ENCODE assay signal across 17 cellular contexts in genomic region chr1:32715901-32716311, GRCh38. TPM values are rescaled to one million over a fixed set of nuclear protein-coding genes. Genes with fewer than 3 reads are reported as not detected.
DNase-seq lines count a peak whose midpoint lies in the region; ATAC-seq and TF ChIP-seq lines count a peak whose summit lies in the region.
"Had no signal": no experiment of that assay in that cellular context is flagged by ENCODE, and none has a peak within 500 bp of the region (broad histone marks: within the 10 kb centered on the region; RNA-seq: fewer than 3 reads in every experiment).

No MANE protein-coding gene starts in this region.

- no peak for ATAC-seq in stimulated activated naive B cell treated with anti-CD40 and anti-IgM and Interleukin-4, amounts not matched to agents 10 μg/mL and 1 μg/mL and 100 μg/mL, for 72 hours (replicated peaks)
- ATAC-seq in HG03280 (IDR thresholded peaks at IDR 0.05; ENCODE audit: unreplicated experiment): no peak

- peaks cover 30 to 50% of the 10 kb centered on the region in 2 donors for H3K27me3 Mint-ChIP-seq in stimulated activated naive B cell treated with anti-CD40 and anti-IgM and Interleukin-4, amounts not matched to agents 10 μg/mL and 1 μg/mL and 100 μg/mL, for 72 hours
- peaks cover 4% of the 10 kb centered on the region for H3K27me3 Mint-ChIP-seq in activated CD4-positive, alpha-beta memory T cell treated with anti-CD3 and anti-CD28 coated beads, Interleukin-2, amount 10 ng/mL, durations not matched to agents 7 days and 5 days
- H3K27me3 Mint-ChIP-seq: activated CD4-positive, alpha-beta T cell treated with anti-CD3 and anti-CD28 coated beads, Interleukin-2, amount 10 ng/mL, durations not matched to agents 24 days and 14 days had no signal

- no peak for TF ChIP-seq CTCF in RWPE1 (conservative IDR thresholded peaks at IDR 0.05; ENCODE audit: low read depth)

- H3K4me3 Mint-ChIP-seq in stimulated activated naive B cell treated with anti-CD40 and anti-IgM and Interleukin-4, amounts not matched to agents 10 μg/mL and 1 μg/mL and 100 μg/mL, for 72 hours: no peak overlapping the region
- H3K4me3 Mint-ChIP-seq in activated CD4-positive, alpha-beta memory T cell treated with anti-CD3 and anti-CD28 coated beads, Interleukin-2, amount 10 ng/mL, durations not matched to agents 7 days and 5 days: no peak overlapping the region
- H3K4me3 Mint-ChIP-seq: activated CD4-positive, alpha-beta T cell treated with anti-CD3 and anti-CD28 coated beads, Interleukin-2, amount 10 ng/mL, durations not matched to agents 24 days and 14 days; IgD-negative memory B cell had no signal

- H3K36me3 Mint-ChIP-seq in stimulated activated naive B cell treated with anti-CD40 and anti-IgM and Interleukin-4, amounts not matched to agents 10 μg/mL and 1 μg/mL and 100 μg/mL, for 72 hours: no peaks in the 10 kb centered on the region
- H3K36me3 Mint-ChIP-seq in activated CD4-positive, alpha-beta memory T cell treated with anti-CD3 and anti-CD28 coated beads, Interleukin-2, amount 10 ng/mL, durations not matched to agents 7 days and 5 days (ENCODE audit: low read depth): no peaks in the 10 kb centered on the region
- H3K36me3 Mint-ChIP-seq: IgD-negative memory B cell had no signal

- H3K27ac ChIP-seq in RWPE1: peak overlapping the region; percentile 73
- peak overlapping the region in 19 of 21 experiments; percentile 9 to 86 (median 75) for H3K27ac ChIP-seq in skin epidermis
- H3K27ac ChIP-seq: neutrophil had no signal

- DNase-seq in ELF-1 (ENCODE audit: low read depth, low spot score) (peak; percentile 49), RWPE1 (ENCODE audit: low spot score) (peak; percentile 34), glomerular visceral epithelial cell (ENCODE audit: extremely low spot score) (peak; percentile 33), nucleus accumbens (lab: John Stamatoyannopoulos, UW) (no peak)
- DNase-seq in stimulated activated naive B cell treated with anti-CD40 and anti-IgM and Interleukin-4, amounts not matched to agents 10 μg/mL and 1 μg/mL and 100 μg/mL, for 72 hours: no peak
- no peak for DNase-seq in activated CD4-positive, alpha-beta memory T cell treated with anti-CD3 and anti-CD28 coated beads, Interleukin-2, amount 10 ng/mL, durations not matched to agents 7 days and 5 days
- DNase-seq: activated T-cell treated with anti-CD3 and anti-CD28 coated beads, Interleukin-2, amount 50 U/mL, for 1 hour; hippocampal formation; NCI-H524 treated with DMSO at 0.1 percent for 48 hours had no signal

- no peak overlapping the region for H3K4me3 ChIP-seq in skin epidermis
- H3K4me3 ChIP-seq: adrenal gland, smooth muscle cell had no signal

- no peaks in the 10 kb centered on the region for H3K9me3 Mint-ChIP-seq in stimulated activated naive B cell treated with anti-CD40 and anti-IgM and Interleukin-4, amounts not matched to agents 10 μg/mL and 1 μg/mL and 100 μg/mL, for 72 hours
- no peaks in the 10 kb centered on the region for H3K9me3 Mint-ChIP-seq in activated CD4-positive, alpha-beta memory T cell treated with anti-CD3 and anti-CD28 coated beads, Interleukin-2, amount 10 ng/mL, durations not matched to agents 7 days and 5 days
- H3K9me3 Mint-ChIP-seq: activated CD4-positive, alpha-beta T cell treated with anti-CD3 and anti-CD28 coated beads, Interleukin-2, amount 10 ng/mL, durations not matched to agents 24 days and 14 days; IgD-negative memory B cell had no signal

- no peak overlapping the region for H3K27ac Mint-ChIP-seq in stimulated activated naive B cell treated with anti-CD40 and anti-IgM and Interleukin-4, amounts not matched to agents 10 μg/mL and 1 μg/mL and 100 μg/mL, for 72 hours
- H3K27ac Mint-ChIP-seq in activated CD4-positive, alpha-beta memory T cell treated with anti-CD3 and anti-CD28 coated beads, Interleukin-2, amount 10 ng/mL, durations not matched to agents 7 days and 5 days: no peak overlapping the region
- H3K27ac Mint-ChIP-seq: activated CD4-positive, alpha-beta T cell treated with anti-CD3 and anti-CD28 coated beads, Interleukin-2, amount 10 ng/mL, durations not matched to agents 24 days and 14 days; IgD-negative memory B cell had no signal

- peaks cover 9 to 29% of the 10 kb centered on the region in 2 donors for H3K4me1 Mint-ChIP-seq in stimulated activated naive B cell treated with anti-CD40 and anti-IgM and Interleukin-4, amounts not matched to agents 10 μg/mL and 1 μg/mL and 100 μg/mL, for 72 hours
- peaks cover 14% of the 10 kb centered on the region for H3K4me1 Mint-ChIP-seq in activated CD4-positive, alpha-beta memory T cell treated with anti-CD3 and anti-CD28 coated beads, Interleukin-2, amount 10 ng/mL, durations not matched to agents 7 days and 5 days

- CTCF ChIA-PET in RWPE1 (lab: Yijun Ruan, JAX): interaction anchor here (1.1 kb wide), 1 partner anchor 57 kb away, joined by 3 read pairs; no protein-coding TSS in a partner anchor
- CTCF ChIA-PET in activated CD4-positive, alpha-beta memory T cell treated with anti-CD3 and anti-CD28 coated beads, Interleukin-2, amount 10 ng/mL, durations not matched to agents 7 days and 5 days (lab: Charles Lee): interaction anchor here (0.5 to 1.0 kb wide), 2 partner anchors 45 to 67 kb away, joined by 3 to 4 read pairs; no protein-coding TSS in a partner anchor

- POLR2A ChIA-PET in RWPE1 (lab: Yijun Ruan, JAX; ENCODE audit: low non-redundant PET): interaction anchor here (0.6 kb wide), 1 partner anchor 56 kb away, joined by 6 read pairs; no protein-coding TSS in a partner anchor
- POLR2A ChIA-PET in activated CD4-positive, alpha-beta memory T cell treated with anti-CD3 and anti-CD28 coated beads, Interleukin-2, amount 10 ng/mL, durations not matched to agents 7 days and 5 days (lab: Charles Lee): interaction anchor here (0.6 to 2.7 kb wide), 3 partner anchors 10 to 27 kb away, joined by 3 to 7 read pairs (median 3); no protein-coding TSS in a partner anchor

RNA-seq across cellular contexts. Expression of gene SYNC, which starts 13.3 kb away (rescaled TPM):
- not detected for total RNA-seq in activated CD4-positive, alpha-beta memory T cell treated with anti-CD3 and anti-CD28 coated beads, Interleukin-2, amount 10 ng/mL, durations not matched to agents 7 days and 5 days
- total RNA-seq: activated CD4-positive, alpha-beta T cell treated with anti-CD3 and anti-CD28 coated beads, Interleukin-2, amount 10 ng/mL, durations not matched to agents 24 days and 14 days; T-helper 2 cell treated with Interferon-gamma antibody and Interleukin-4, amounts not matched to agents 100 ng/mL and 5 ng/mL, for 36 hours had no signal

Comparison
In these comparisons a context has a peak if more than half of its experiments do, and no peak if none do; other contexts are left out.
1. DNase-seq: peak in ELF-1 (single experiment), RWPE1 (single experiment) and glomerular visceral epithelial cell (single experiment); none in stimulated activated naive B cell treated with anti-CD40 and anti-IgM and Interleukin-4, amounts not matched to agents 10 μg/mL and 1 μg/mL and 100 μg/mL, for 72 hours (single experiment), activated CD4-positive, alpha-beta memory T cell treated with anti-CD3 and anti-CD28 coated beads, Interleukin-2, amount 10 ng/mL, durations not matched to agents 7 days and 5 days (single experiment) and nucleus accumbens (0 of 56).